Comparison of ENCODE assay signal across 9 cellular contexts in genomic region chr15:97235285-97235985, GRCh38.
DNase-seq lines count a peak whose midpoint lies in the region; ATAC-seq and TF ChIP-seq lines count a peak whose summit lies in the region.
"Had no signal": no experiment of that assay in that cellular context is flagged by ENCODE, and none has a peak within 500 bp of the region (broad histone marks: within the 10 kb centered on the region; RNA-seq: fewer than 3 reads in every experiment).

No MANE protein-coding gene starts in this region.

- H3K4me2 ChIP-seq in PC-9: peak overlapping the region; percentile 38; the same call in 1 of the 2 replicates

- H3K9me2 ChIP-seq in PC-9 (ENCODE audit: insufficient read depth): no peaks in the 10 kb centered on the region

- H3K27ac Mint-ChIP-seq in activated T-helper 2 cell treated with anti-CD3 and anti-CD28 coated beads, Interferon-gamma antibody, Interleukin-2, Interleukin-4, amounts not matched to agents 10 μg/mL and 5 μg/mL and 100 μg/mL, durations not matched to agents 14 hours and 24 hours and 36 hours: no peak overlapping the region
- H3K27ac Mint-ChIP-seq: stimulated activated naive B cell treated with anti-CD40 and anti-IgM and Interleukin-4, amounts not matched to agents 10 μg/mL and 1 μg/mL and 100 μg/mL, for 72 hours had no signal

- peak; percentile 89 for TF ChIP-seq CTCF in PC-9 (conservative IDR thresholded peaks at IDR 0.05)

- H3K27ac ChIP-seq in PC-9: no peak overlapping the region

- H3K27me3 ChIP-seq in PC-9 (ENCODE audit: insufficient read depth, low read depth): 0 out of 2 replicates have a peak, but pooled peaks cover 4% of the 10 kb centered on the region

- no peaks in the 10 kb centered on the region for H4K20me1 ChIP-seq in PC-9 (ENCODE audit: insufficient read depth)

- no peaks in the 10 kb centered on the region for H3K36me3 ChIP-seq in PC-9 (ENCODE audit: low read depth)

- POLR2A ChIA-PET in PC-9 (lab: Charles Lee; ENCODE audit: unreplicated experiment): no interaction called here

- H3F3A ChIP-seq in PC-9 (ENCODE audit: insufficient read depth, low read depth): no peaks in the 10 kb centered on the region

- BruUV-seq in PC-9 (replicated peaks; lab: Mats Ljungman, UMichigan): no TSS peak

- no peaks in the 10 kb centered on the region for H3K79me2 ChIP-seq in PC-9 (ENCODE audit: low read depth)

- no peaks in the 10 kb centered on the region for H3K4me1 ChIP-seq in PC-9 (replicated peaks; ENCODE audit: insufficient read depth)

- no peaks in the 10 kb centered on the region for H3K36me3 Mint-ChIP-seq in activated T-helper 2 cell treated with anti-CD3 and anti-CD28 coated beads, Interferon-gamma antibody, Interleukin-2, Interleukin-4, amounts not matched to agents 10 μg/mL and 5 μg/mL and 100 μg/mL, durations not matched to agents 14 hours and 24 hours and 36 hours (ENCODE audit: low read depth)
- H3K36me3 Mint-ChIP-seq: stimulated activated naive B cell treated with anti-CD40 and anti-IgM and Interleukin-4, amounts not matched to agents 10 μg/mL and 1 μg/mL and 100 μg/mL, for 72 hours had no signal

- intact Hi-C loops in PC-9 (cut with micrococcal nuclease; ENCODE audit: unreplicated experiment): loop anchor here (1.0 kb wide), 1 partner anchor 1976 kb away; no protein-coding TSS in a partner anchor
- intact Hi-C loops in activated T-helper 2 cell treated with anti-CD3 and anti-CD28 coated beads, Interferon-gamma antibody, Interleukin-2, Interleukin-4, amounts not matched to agents 10 μg/mL and 5 μg/mL and 100 μg/mL, durations not matched to agents 14 hours and 24 hours and 36 hours (cut with micrococcal nuclease): loop anchor here (5.0 to 10.0 kb wide), 2 partner anchors 878 to 911 kb away; no protein-coding TSS in a partner anchor

- H3K9me3 ChIP-seq in PC-9 (ENCODE audit: insufficient read depth, low read depth): no peaks in the 10 kb centered on the region

- H3K4me1 Mint-ChIP-seq in activated T-helper 2 cell treated with anti-CD3 and anti-CD28 coated beads, Interferon-gamma antibody, Interleukin-2, Interleukin-4, amounts not matched to agents 10 μg/mL and 5 μg/mL and 100 μg/mL, durations not matched to agents 14 hours and 24 hours and 36 hours (ENCODE audit: low read depth): no peaks in the 10 kb centered on the region
- H3K4me1 Mint-ChIP-seq: stimulated activated naive B cell treated with anti-CD40 and anti-IgM and Interleukin-4, amounts not matched to agents 10 μg/mL and 1 μg/mL and 100 μg/mL, for 72 hours had no signal

- H3K4me3 ChIP-seq in PC-9: no peak overlapping the region

- DNase-seq in NCI-H2171 treated with DMSO at 0.1 percent for 48 hours (lab: John Stamatoyannopoulos, UW) (peak; percentile 4), NCI-H2171 (lab: John Stamatoyannopoulos, UW) (no peak), PC-9 (peak in 1 of 2 experiments; percentile 24), brain pericyte (ENCODE audit: low read depth, low spot score) (peak; percentile 27), kidney glomerular epithelial cell (lab: John Stamatoyannopoulos, UW) (peak; percentile 71)
- peak; percentile 38 for DNase-seq in stimulated activated naive CD8-positive, alpha-beta T cell treated with anti-CD3 and anti-CD28 coated beads, Interleukin-15, Interleukin-2, amounts not matched to agents 100 U/mL and 50 U/mL, for 24 hours
- no peak for DNase-seq in activated T-helper 2 cell treated with anti-CD3 and anti-CD28 coated beads, Interferon-gamma antibody, Interleukin-2, Interleukin-4, amounts not matched to agents 10 μg/mL and 5 μg/mL and 100 μg/mL, durations not matched to agents 14 hours and 24 hours and 36 hours (ENCODE audit: low spot score)
- DNase-seq: stimulated activated naive B cell treated with anti-CD40 and anti-IgM and Interleukin-4, amounts not matched to agents 10 μg/mL and 1 μg/mL and 100 μg/mL, for 72 hours had no signal

- no peaks in the 10 kb centered on the region for H3K9me3 Mint-ChIP-seq in activated T-helper 2 cell treated with anti-CD3 and anti-CD28 coated beads, Interferon-gamma antibody, Interleukin-2, Interleukin-4, amounts not matched to agents 10 μg/mL and 5 μg/mL and 100 μg/mL, durations not matched to agents 14 hours and 24 hours and 36 hours

- CTCF ChIA-PET in PC-9 (lab: Charles Lee): interaction anchor here (0.8 kb wide), 1 partner anchor 1519 kb away, joined by 5 read pairs; no protein-coding TSS in a partner anchor

- H3K27me3 Mint-ChIP-seq in activated T-helper 2 cell treated with anti-CD3 and anti-CD28 coated beads, Interferon-gamma antibody, Interleukin-2, Interleukin-4, amounts not matched to agents 10 μg/mL and 5 μg/mL and 100 μg/mL, durations not matched to agents 14 hours and 24 hours and 36 hours (ENCODE audit: low read depth): no peaks in the 10 kb centered on the region
- H3K27me3 Mint-ChIP-seq: stimulated activated naive B cell treated with anti-CD40 and anti-IgM and Interleukin-4, amounts not matched to agents 10 μg/mL and 1 μg/mL and 100 μg/mL, for 72 hours had no signal

- no peak overlapping the region for H2AFZ ChIP-seq in PC-9

- no peak overlapping the region for H3K4me3 Mint-ChIP-seq in activated T-helper 2 cell treated with anti-CD3 and anti-CD28 coated beads, Interferon-gamma antibody, Interleukin-2, Interleukin-4, amounts not matched to agents 10 μg/mL and 5 μg/mL and 100 μg/mL, durations not matched to agents 14 hours and 24 hours and 36 hours (ENCODE audit: low read depth)
- H3K4me3 Mint-ChIP-seq: stimulated activated naive B cell treated with anti-CD40 and anti-IgM and Interleukin-4, amounts not matched to agents 10 μg/mL and 1 μg/mL and 100 μg/mL, for 72 hours had no signal

- ATAC-seq in HG03575 (IDR thresholded peaks at IDR 0.05; ENCODE audit: extremely low read depth, insufficient number of reproducible peaks, low FRiP score, unreplicated experiment): peak; percentile 64
- no peak for ATAC-seq in stimulated activated naive CD8-positive, alpha-beta T cell treated with anti-CD3 and anti-CD28 coated beads, Interleukin-15, Interleukin-2, amounts not matched to agents 100 U/mL and 50 U/mL, for 24 hours

Comparison
In these comparisons a context has a peak if more than half of its experiments do, and no peak if none do; other contexts are left out.
1. DNase-seq: peak in NCI-H2171 treated with DMSO at 0.1 percent for 48 hours (single experiment), brain pericyte (single experiment), kidney glomerular epithelial cell (single experiment) and stimulated activated naive CD8-positive, alpha-beta T cell treated with anti-CD3 and anti-CD28 coated beads, Interleukin-15, Interleukin-2, amounts not matched to agents 100 U/mL and 50 U/mL, for 24 hours (single experiment); none in NCI-H2171 (single experiment) and activated T-helper 2 cell treated with anti-CD3 and anti-CD28 coated beads, Interferon-gamma antibody, Interleukin-2, Interleukin-4, amounts not matched to agents 10 μg/mL and 5 μg/mL and 100 μg/mL, durations not matched to agents 14 hours and 24 hours and 36 hours (single experiment).